ENCODE assay signal across 19 cellular contexts in the genomic region with DNA sequence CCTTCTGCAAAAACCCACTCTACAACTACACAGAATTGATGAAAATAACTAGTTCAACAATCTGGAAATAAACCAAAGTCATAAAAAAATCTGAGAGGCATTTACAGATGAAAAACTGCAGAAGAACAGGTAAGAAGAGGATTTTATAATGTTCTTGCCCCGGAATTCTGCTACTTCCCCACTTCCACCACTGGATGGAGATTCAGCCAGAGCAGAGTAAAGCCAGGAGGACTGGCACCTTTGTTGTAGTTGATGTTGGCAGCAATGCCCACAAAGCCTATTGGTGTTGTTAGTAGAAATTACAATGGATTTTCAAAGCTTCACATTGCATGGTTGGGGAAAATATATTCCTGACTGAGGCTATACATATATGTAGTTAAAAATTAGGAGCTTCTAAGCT.
"Had no signal": no experiment of that assay in that cellular context is flagged by ENCODE, and none has a peak within 500 bp of the region (broad histone marks: within the 10 kb centered on the region; RNA-seq: fewer than 3 reads in every experiment).

No MANE protein-coding gene starts in this region.

- H3K27ac ChIP-seq: heart left ventricle, right atrium auricular region, transverse colon had no signal

- H3K4me3 ChIP-seq: heart left ventricle, right atrium auricular region, transverse colon had no signal

- H3K27me3 Mint-ChIP-seq: activated naive CD8-positive, alpha-beta T cell treated with anti-CD3 and anti-CD28 coated beads, Interleukin-2, amount 50 U/mL, for 24 hours; activated T-helper 17 cell treated with anti-CD3 and anti-CD28 coated beads, Interleukin-2, amount 50 U/mL, for 72 hours; memory B cell; stimulated activated naive B cell treated with anti-CD40 and anti-IgM and Interleukin-4, amounts not matched to agents 10 μg/mL and 1 μg/mL and 100 μg/mL, for 72 hours had no signal

- H3K27me3 ChIP-seq: heart left ventricle, right atrium auricular region, transverse colon had no signal

- H3K9me3 ChIP-seq: right atrium auricular region had no signal

- H3K36me3 Mint-ChIP-seq: memory B cell; stimulated activated naive B cell treated with anti-CD40 and anti-IgM and Interleukin-4, amounts not matched to agents 10 μg/mL and 1 μg/mL and 100 μg/mL, for 72 hours had no signal

- H3K4me1 ChIP-seq: heart left ventricle, right atrium auricular region, transverse colon had no signal

- H3K4me3 Mint-ChIP-seq: activated naive CD4-positive, alpha-beta T cell treated with anti-CD3 and anti-CD28 coated beads for 36 hours; activated naive CD8-positive, alpha-beta T cell treated with anti-CD3 and anti-CD28 coated beads, Interleukin-2, amount 50 U/mL, for 24 hours; activated T-helper 17 cell treated with anti-CD3 and anti-CD28 coated beads, Interleukin-2, amount 50 U/mL, for 72 hours; memory B cell; natural killer cell; stimulated activated naive B cell treated with anti-CD40 and anti-IgM and Interleukin-4, amounts not matched to agents 10 μg/mL and 1 μg/mL and 100 μg/mL, for 72 hours had no signal

- H3K27ac Mint-ChIP-seq: activated naive CD4-positive, alpha-beta T cell treated with anti-CD3 and anti-CD28 coated beads for 36 hours; activated naive CD8-positive, alpha-beta T cell treated with anti-CD3 and anti-CD28 coated beads, Interleukin-2, amount 50 U/mL, for 24 hours; activated T-helper 17 cell treated with anti-CD3 and anti-CD28 coated beads, Interleukin-2, amount 50 U/mL, for 72 hours; memory B cell; natural killer cell; stimulated activated naive B cell treated with anti-CD40 and anti-IgM and Interleukin-4, amounts not matched to agents 10 μg/mL and 1 μg/mL and 100 μg/mL, for 72 hours had no signal

- ATAC-seq: activated naive CD8-positive, alpha-beta T cell treated with anti-CD3 and anti-CD28 coated beads, Interleukin-2, amount 50 U/mL, for 24 hours; activated T-helper 17 cell treated with anti-CD3 and anti-CD28 coated beads, Interleukin-2, amount 50 U/mL, for 72 hours; heart left ventricle; natural killer cell; stimulated activated naive B cell treated with anti-CD40 and anti-IgM and Interleukin-4, amounts not matched to agents 10 μg/mL and 1 μg/mL and 100 μg/mL, for 72 hours had no signal

- H3K36me3 ChIP-seq: heart left ventricle, right atrium auricular region, transverse colon had no signal

- H3K4me1 Mint-ChIP-seq: activated naive CD8-positive, alpha-beta T cell treated with anti-CD3 and anti-CD28 coated beads, Interleukin-2, amount 50 U/mL, for 24 hours; activated T-helper 17 cell treated with anti-CD3 and anti-CD28 coated beads, Interleukin-2, amount 50 U/mL, for 72 hours; memory B cell; natural killer cell; stimulated activated naive B cell treated with anti-CD40 and anti-IgM and Interleukin-4, amounts not matched to agents 10 μg/mL and 1 μg/mL and 100 μg/mL, for 72 hours had no signal

- DNase-seq: activated CD4-positive, alpha-beta T cell treated with anti-CD3 and anti-CD28 coated beads for 1 hour; activated CD4-positive, alpha-beta T cell treated with anti-CD3 and anti-CD28 coated beads, Interleukin-2, amount 50 U/mL, for 48 hours; activated naive CD4-positive, alpha-beta T cell treated with anti-CD3 and anti-CD28 coated beads for 36 hours; activated naive CD8-positive, alpha-beta T cell treated with anti-CD3 and anti-CD28 coated beads, Interleukin-2, amount 50 U/mL, for 24 hours; aorta; cerebellar nuclear complex; effector CD8-positive, alpha-beta T cell; foreskin melanocyte; heart left ventricle; natural killer cell; nucleus accumbens; stimulated activated CD4-positive, alpha-beta T cell treated with anti-CD3 and anti-CD28 coated beads, Interleukin-2, amount 100 ng/mL, for 48 hours; stimulated activated naive B cell treated with anti-CD40 and anti-IgM and Interleukin-4, amounts not matched to agents 10 μg/mL and 1 μg/mL and 100 μg/mL, for 72 hours; substantia nigra; T-helper 9 cell; transverse colon had no signal
